Comparison of ENCODE assay signal across 32 cellular contexts in the genomic region with DNA sequence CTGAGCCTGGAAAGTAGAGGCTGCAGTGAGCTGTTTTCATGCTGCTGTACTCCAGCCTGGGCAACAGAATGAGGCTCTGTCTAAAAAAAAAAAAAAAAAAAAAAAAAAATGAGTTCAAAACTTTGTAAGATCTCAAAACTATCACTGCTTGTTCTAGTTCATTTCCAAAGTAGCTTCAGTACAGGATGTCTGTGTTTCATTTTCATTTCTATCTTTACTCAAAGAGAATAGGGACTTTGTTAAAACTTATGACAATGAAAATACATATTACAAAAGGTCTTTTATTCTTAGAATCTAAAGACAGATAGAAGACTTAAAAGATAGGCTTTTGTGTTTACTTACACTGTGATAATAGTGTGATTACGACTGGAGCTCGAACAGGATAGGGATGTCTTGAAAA.
"Had no signal": no experiment of that assay in that cellular context is flagged by ENCODE, and none has a peak within 500 bp of the region (broad histone marks: within the 10 kb centered on the region; RNA-seq: fewer than 3 reads in every experiment).

No MANE protein-coding gene starts in this region.

- H3K9ac ChIP-seq: parathyroid adenoma had no signal

- H3K9me3 Mint-ChIP-seq: nephron progenitor cell; neural crest cell; stimulated activated memory B cell treated with anti-CD40 and anti-IgM and Interleukin-4, amounts not matched to agents 10 μg/mL and 1 μg/mL and 100 μg/mL, for 72 hours; stimulated activated naive CD8-positive, alpha-beta T cell treated with anti-CD3 and anti-CD28 coated beads, Interleukin-15, amount 100 ng/mL, for 72 hours had no signal

- H3K4me1 Mint-ChIP-seq: naive thymus-derived CD8-positive, alpha-beta T cell; nephron progenitor cell; stimulated activated memory B cell treated with anti-CD40 and anti-IgM and Interleukin-4, amounts not matched to agents 10 μg/mL and 1 μg/mL and 100 μg/mL, for 72 hours; stimulated activated naive CD8-positive, alpha-beta T cell treated with anti-CD3 and anti-CD28 coated beads, Interleukin-15, amount 100 ng/mL, for 72 hours had no signal

- H3K27ac Mint-ChIP-seq: naive thymus-derived CD8-positive, alpha-beta T cell; natural killer cell treated with Interleukin-12 subunit alpha and Interleukin-12 subunit beta and Interleukin-15 and Interleukin-18, amount 100 ng/mL, for 72 hours; nephron progenitor cell; progenitor cell of endocrine pancreas; stimulated activated memory B cell treated with anti-CD40 and anti-IgM and Interleukin-4, amounts not matched to agents 10 μg/mL and 1 μg/mL and 100 μg/mL, for 72 hours; stimulated activated naive CD8-positive, alpha-beta T cell treated with anti-CD3 and anti-CD28 coated beads, Interleukin-15, amount 100 ng/mL, for 72 hours had no signal

- H3K27ac ChIP-seq: ovary, parathyroid adenoma, psoas muscle, right lobe of liver, skin epidermis, spleen, suprapubic skin, thoracic aorta, thyroid gland, tibial nerve, upper lobe of left lung, vagina had no signal

- H3K4me1 ChIP-seq: parathyroid adenoma, psoas muscle, spleen, suprapubic skin, thyroid gland, tibial nerve, upper lobe of left lung, vagina had no signal

- H3K4me3 Mint-ChIP-seq: naive thymus-derived CD8-positive, alpha-beta T cell; natural killer cell treated with Interleukin-12 subunit alpha and Interleukin-12 subunit beta and Interleukin-15 and Interleukin-18, amount 100 ng/mL, for 72 hours; nephron progenitor cell; neural crest cell; stimulated activated memory B cell treated with anti-CD40 and anti-IgM and Interleukin-4, amounts not matched to agents 10 μg/mL and 1 μg/mL and 100 μg/mL, for 72 hours; stimulated activated naive CD8-positive, alpha-beta T cell treated with anti-CD3 and anti-CD28 coated beads, Interleukin-15, amount 100 ng/mL, for 72 hours had no signal

- H3K4me2 ChIP-seq: smooth muscle cell had no signal

- H3K9me3 ChIP-seq: ovary, psoas muscle, right lobe of liver, spleen, suprapubic skin, thoracic aorta, thyroid gland, tibial nerve, upper lobe of left lung, vagina had no signal

- H3K79me2 ChIP-seq: parathyroid adenoma had no signal

- ATAC-seq: naive thymus-derived CD8-positive, alpha-beta T cell; natural killer cell treated with Interleukin-12 subunit alpha and Interleukin-12 subunit beta and Interleukin-15 and Interleukin-18, amount 100 ng/mL, for 72 hours; psoas muscle; right cardiac atrium; right lobe of liver; stimulated activated memory B cell treated with anti-CD40 and anti-IgM and Interleukin-4, amounts not matched to agents 10 μg/mL and 1 μg/mL and 100 μg/mL, for 72 hours; stimulated activated naive CD8-positive, alpha-beta T cell treated with anti-CD3 and anti-CD28 coated beads, Interleukin-15, amount 100 ng/mL, for 72 hours; stimulated activated naive CD8-positive, alpha-beta T cell treated with anti-CD3 and anti-CD28 coated beads, Interleukin-15, Interleukin-2, amounts not matched to agents 100 U/mL and 50 U/mL, for 24 hours had no signal

- H3K36me3 Mint-ChIP-seq: naive thymus-derived CD8-positive, alpha-beta T cell; natural killer cell treated with Interleukin-12 subunit alpha and Interleukin-12 subunit beta and Interleukin-15 and Interleukin-18, amount 100 ng/mL, for 72 hours; stimulated activated memory B cell treated with anti-CD40 and anti-IgM and Interleukin-4, amounts not matched to agents 10 μg/mL and 1 μg/mL and 100 μg/mL, for 72 hours had no signal

- H2AFZ ChIP-seq: parathyroid adenoma had no signal

- DNase-seq: naive thymus-derived CD8-positive, alpha-beta T cell; nephron progenitor cell; occipital lobe; ovary; posterior cingulate gyrus; psoas muscle; right cardiac atrium; right lobe of liver; spleen; stimulated activated CD4-positive, alpha-beta T cell treated with anti-CD3 and anti-CD28 coated beads, Interleukin-12 subunit alpha, Interleukin-12 subunit beta, amount 100 ng/mL, for 4 hours; stimulated activated CD4-positive, alpha-beta T cell treated with anti-CD3 and anti-CD28 coated beads, Interleukin-1b, Interleukin-23, amount 100 ng/mL, for 48 hours; stimulated activated CD4-positive, alpha-beta T cell treated with anti-CD3 and anti-CD28 coated beads, Interleukin-4, amount 100 ng/mL, for 1 hour; stimulated activated CD4-positive, alpha-beta T cell treated with anti-CD3 and anti-CD28 coated beads, Interleukin-4, amount 100 ng/mL, for 4 hours; stimulated activated CD8-positive, alpha-beta memory T cell treated with anti-CD3 and anti-CD28 coated beads, Interleukin-4, amount 100 ng/mL, for 48 hours; stimulated activated naive CD4-positive, alpha-beta T cell; stimulated activated naive CD8-positive, alpha-beta T cell treated with anti-CD3 and anti-CD28 coated beads, Interleukin-15, amount 100 ng/mL, for 72 hours; stimulated activated naive CD8-positive, alpha-beta T cell treated with anti-CD3 and anti-CD28 coated beads, Interleukin-15, Interleukin-2, amounts not matched to agents 100 U/mL and 50 U/mL, for 24 hours; substantia nigra; thyroid gland; trophoblast cell; upper lobe of left lung had no signal

- H3K36me3 ChIP-seq: ovary, right lobe of liver, spleen, suprapubic skin, thoracic aorta, thyroid gland, tibial nerve, upper lobe of left lung, vagina had no signal

- H3K27me3 Mint-ChIP-seq: naive thymus-derived CD8-positive, alpha-beta T cell; natural killer cell treated with Interleukin-12 subunit alpha and Interleukin-12 subunit beta and Interleukin-15 and Interleukin-18, amount 100 ng/mL, for 72 hours; progenitor cell of endocrine pancreas; stimulated activated memory B cell treated with anti-CD40 and anti-IgM and Interleukin-4, amounts not matched to agents 10 μg/mL and 1 μg/mL and 100 μg/mL, for 72 hours; stimulated activated naive CD8-positive, alpha-beta T cell treated with anti-CD3 and anti-CD28 coated beads, Interleukin-15, amount 100 ng/mL, for 72 hours had no signal

- H3K4me3 ChIP-seq: ovary, psoas muscle, right lobe of liver, skin epidermis, smooth muscle cell, spleen, suprapubic skin, thoracic aorta, thyroid gland, tibial nerve, upper lobe of left lung, vagina had no signal

- H3K27me3 ChIP-seq: right lobe of liver, spleen, suprapubic skin, thyroid gland, tibial nerve, upper lobe of left lung, vagina had no signal
